ENCODE assay signal across 19 cellular contexts in genomic region chr19:40216777-40217026, GRCh38. TPM values are rescaled to one million over a fixed set of nuclear protein-coding genes. Genes with fewer than 3 reads are reported as not detected.
DNase-seq lines count a peak whose midpoint lies in the region; ATAC-seq and TF ChIP-seq lines count a peak whose summit lies in the region.
"Had no signal": no experiment of that assay in that cellular context is flagged by ENCODE, and none has a peak within 500 bp of the region (broad histone marks: within the 10 kb centered on the region; RNA-seq: fewer than 3 reads in every experiment).

No MANE protein-coding gene starts in this region.

- H3K36me3 ChIP-seq in osteoblast (ENCODE audit: insufficient read depth, low read length) (no peaks in the 10 kb centered on the region), BE2C (no peaks in the 10 kb centered on the region), GM23248 (ENCODE audit: low read depth) (no peaks in the 10 kb centered on the region)

- intact Hi-C loops in activated CD4-positive, alpha-beta memory T cell treated with anti-CD3 and anti-CD28 coated beads for 36 hours (cut with micrococcal nuclease), result no loop called here

- H3K4me1 ChIP-seq in osteoblast (ENCODE audit: insufficient read depth, low read length) (peaks cover 6% of the 10 kb centered on the region), BE2C (peaks cover 2% of the 10 kb centered on the region; the same call in 1 of the 2 replicates), GM23248 (ENCODE audit: insufficient read depth) (0 out of 2 replicates have a peak, but pooled peaks cover 8% of the 10 kb centered on the region)

- in situ Hi-C loops in GM23248 (cut with MboI), result no loop called here

- H4K20me1 ChIP-seq in osteoblast (ENCODE audit: insufficient read depth, low read length) (peaks cover 4% of the 10 kb centered on the region), GM23248 (ENCODE audit: insufficient read depth) (no peaks in the 10 kb centered on the region)

- no peaks in the 10 kb centered on the region for H3K36me3 Mint-ChIP-seq in activated CD4-positive, alpha-beta memory T cell treated with anti-CD3 and anti-CD28 coated beads for 36 hours
- no peaks in the 10 kb centered on the region for H3K36me3 Mint-ChIP-seq in activated CD4-positive, alpha-beta memory T cell treated with anti-CD3 and anti-CD28 coated beads, Interleukin-2, amount 10 ng/mL, durations not matched to agents 7 days and 5 days (ENCODE audit: low read depth)

- CTCF ChIA-PET in activated CD4-positive, alpha-beta memory T cell treated with anti-CD3 and anti-CD28 coated beads for 36 hours (lab: Charles Lee), result interaction anchor here (0.5 to 1.1 kb wide), 2 partner anchors 10 to 77 kb away, joined by 3 read pairs; no protein-coding TSS in a partner anchor
- CTCF ChIA-PET in activated CD4-positive, alpha-beta memory T cell treated with anti-CD3 and anti-CD28 coated beads, Interleukin-2, amount 10 ng/mL, durations not matched to agents 7 days and 5 days (lab: Charles Lee), result interaction anchor here (1.0 kb wide), 1 partner anchor 13 kb away, joined by 4 read pairs; no protein-coding TSS in a partner anchor

- no peaks in the 10 kb centered on the region for H3K9me3 Mint-ChIP-seq in activated CD4-positive, alpha-beta memory T cell treated with anti-CD3 and anti-CD28 coated beads for 36 hours
- no peaks in the 10 kb centered on the region for H3K9me3 Mint-ChIP-seq in activated CD4-positive, alpha-beta memory T cell treated with anti-CD3 and anti-CD28 coated beads, Interleukin-2, amount 10 ng/mL, durations not matched to agents 7 days and 5 days
- H3K9me3 Mint-ChIP-seq: activated B cell treated with CpG ODN at 0.5 μM for 24 hours had no signal

- no peaks in the 10 kb centered on the region for H3K9me2 ChIP-seq in GM23248 (ENCODE audit: insufficient read depth)

- H3K27me3 ChIP-seq in osteoblast (ENCODE audit: insufficient read depth, low read length) (peaks cover 23% of the 10 kb centered on the region), BE2C (peaks cover 28% of the 10 kb centered on the region), GM23248 (replicated peaks; ENCODE audit: insufficient read depth) (peaks cover 20% of the 10 kb centered on the region)

- H3K4me1 Mint-ChIP-seq in activated CD4-positive, alpha-beta memory T cell treated with anti-CD3 and anti-CD28 coated beads for 36 hours (ENCODE audit: low read depth), result peaks cover 5% of the 10 kb centered on the region
- H3K4me1 Mint-ChIP-seq in activated CD4-positive, alpha-beta memory T cell treated with anti-CD3 and anti-CD28 coated beads, Interleukin-2, amount 10 ng/mL, durations not matched to agents 7 days and 5 days, result peaks cover 10% of the 10 kb centered on the region

- no peaks in the 10 kb centered on the region for H3K9me3 ChIP-seq in osteoblast (ENCODE audit: low read depth, low read length)
- no peaks in the 10 kb centered on the region for H3K9me3 ChIP-seq in BE2C
- H3K9me3 ChIP-seq in GM23248 (ENCODE audit: low read depth), result no peaks in the 10 kb centered on the region
- H3K9me3 ChIP-seq: mucosa of descending colon, spleen had no signal

- ATAC-seq in HG03108 (IDR thresholded peaks at IDR 0.05; ENCODE audit: unreplicated experiment), result no peak
- ATAC-seq: GM12878; stimulated activated naive CD8-positive, alpha-beta T cell treated with anti-CD3 and anti-CD28 coated beads, Interleukin-15, Interleukin-2, amounts not matched to agents 100 U/mL and 50 U/mL, for 24 hours had no signal

- no peak overlapping the region for H3K4me2 ChIP-seq in osteoblast (ENCODE audit: insufficient read depth, low read length)
- H3K4me2 ChIP-seq in GM23248 (ENCODE audit: unreplicated experiment), result no peak overlapping the region

- no peak overlapping the region for H3K27ac ChIP-seq in osteoblast (ENCODE audit: low read depth, low read length)
- no peak overlapping the region for H3K27ac ChIP-seq in GM23248
- H3K27ac ChIP-seq: spleen had no signal

- TF ChIP-seq CTCF in LNCaP clone FGC (IDR thresholded peaks at IDR 0.05; ENCODE audit: control insufficient read depth, extremely low read depth, insufficient read depth), result no peak
- TF ChIP-seq CTCF in epithelial cell of esophagus (IDR thresholded peaks at IDR 0.05; ENCODE audit: insufficient read depth, low read depth, low read length, missing control alignments), result no peak
- no peak for TF ChIP-seq CTCF in osteoblast (IDR thresholded peaks at IDR 0.05; ENCODE audit: extremely low read depth, low read depth, low read length)
- no peak for TF ChIP-seq CTCF in BE2C (IDR thresholded peaks at IDR 0.05; ENCODE audit: low read depth, low read length)

- DNase-seq in activated CD4-positive, alpha-beta memory T cell treated with anti-CD3 and anti-CD28 coated beads for 36 hours, result peak; percentile 35
- no peak for DNase-seq in activated CD4-positive, alpha-beta memory T cell treated with anti-CD3 and anti-CD28 coated beads, Interleukin-2, amount 10 ng/mL, durations not matched to agents 7 days and 5 days
- DNase-seq in LNCaP clone FGC (ENCODE audit: low read depth), result no peak
- DNase-seq in epithelial cell of esophagus (ENCODE audit: low read depth), result peak; percentile 19
- DNase-seq in osteoblast (ENCODE audit: insufficient read length, low spot score, missing footprints), result peak; percentile 77
- DNase-seq in BE2C, result no peak
- DNase-seq in GM23248, result no peak
- DNase-seq: activated B cell treated with CpG ODN at 0.5 μM for 24 hours; activated T-cell treated with anti-CD3 and anti-CD28 coated beads, Interleukin-2, amount 50 U/mL, for 1 hour; HCEC 1CT; KG1; NK-92 treated with Interleukin-12 subunit alpha and Interleukin-12 subunit beta, amount 100 ng/mL, for 24 hours; spleen had no signal

- no peak overlapping the region for H2AFZ ChIP-seq in osteoblast (ENCODE audit: low read length)
- H2AFZ ChIP-seq in GM23248, result no peak overlapping the region

- peak overlapping the region; percentile 42 for H3K4me3 ChIP-seq in LNCaP clone FGC (ENCODE audit: low read depth, low read length)
- H3K4me3 ChIP-seq in epithelial cell of esophagus (ENCODE audit: low read length), result no peak overlapping the region
- no peak overlapping the region for H3K4me3 ChIP-seq in osteoblast (ENCODE audit: insufficient read depth, low read length)
- no peak overlapping the region for H3K4me3 ChIP-seq in BE2C (ENCODE audit: low read depth, low read length)
- no peak overlapping the region for H3K4me3 ChIP-seq in GM23248
- H3K4me3 ChIP-seq: GM12878, mucosa of descending colon had no signal

- WGBS in GM23248 (ENCODE audit: low coverage in 1 of 2, low lambda C conversion rate in 2 of 2, missing lambda C conversion rate in 2 of 2), 2 experiments, result 26% methylated on average over 9 of the region's 9 CpGs

- no peak overlapping the region for H3K9ac ChIP-seq in GM23248

- H3F3A ChIP-seq in GM23248 (ENCODE audit: insufficient read depth), result peaks cover 11% of the 10 kb centered on the region; the same call in 1 of the 2 replicates

- POLR2A ChIA-PET in activated CD4-positive, alpha-beta memory T cell treated with anti-CD3 and anti-CD28 coated beads for 36 hours (lab: Charles Lee), result interaction anchor here (0.6 kb wide), 1 partner anchor 27 kb away, joined by 3 read pairs; no protein-coding TSS in a partner anchor
- POLR2A ChIA-PET in activated CD4-positive, alpha-beta memory T cell treated with anti-CD3 and anti-CD28 coated beads, Interleukin-2, amount 10 ng/mL, durations not matched to agents 7 days and 5 days (lab: Charles Lee), result no interaction called here

- H3K27me3 Mint-ChIP-seq in activated CD4-positive, alpha-beta memory T cell treated with anti-CD3 and anti-CD28 coated beads for 36 hours, result peaks cover 27% of the 10 kb centered on the region
- H3K27me3 Mint-ChIP-seq in activated CD4-positive, alpha-beta memory T cell treated with anti-CD3 and anti-CD28 coated beads, Interleukin-2, amount 10 ng/mL, durations not matched to agents 7 days and 5 days, result peaks cover 38% of the 10 kb centered on the region

- no peak overlapping the region for H3K4me3 Mint-ChIP-seq in activated CD4-positive, alpha-beta memory T cell treated with anti-CD3 and anti-CD28 coated beads for 36 hours
- H3K4me3 Mint-ChIP-seq in activated CD4-positive, alpha-beta memory T cell treated with anti-CD3 and anti-CD28 coated beads, Interleukin-2, amount 10 ng/mL, durations not matched to agents 7 days and 5 days, result no peak overlapping the region
- H3K4me3 Mint-ChIP-seq: activated B cell treated with CpG ODN at 0.5 μM for 24 hours had no signal

- H3K79me2 ChIP-seq in osteoblast (ENCODE audit: insufficient read depth, low read length), result no peaks in the 10 kb centered on the region
- H3K79me2 ChIP-seq in GM23248 (ENCODE audit: insufficient read depth), result no peaks in the 10 kb centered on the region

- H3K27ac Mint-ChIP-seq in activated CD4-positive, alpha-beta memory T cell treated with anti-CD3 and anti-CD28 coated beads for 36 hours, result no peak overlapping the region
- H3K27ac Mint-ChIP-seq in activated CD4-positive, alpha-beta memory T cell treated with anti-CD3 and anti-CD28 coated beads, Interleukin-2, amount 10 ng/mL, durations not matched to agents 7 days and 5 days, result no peak overlapping the region
- H3K27ac Mint-ChIP-seq: activated B cell treated with CpG ODN at 0.5 μM for 24 hours had no signal

RNA-seq across cellular contexts. Expression of gene TTC9B, which starts 1.5 kb away (rescaled TPM):
- not detected for total RNA-seq in activated CD4-positive, alpha-beta memory T cell treated with anti-CD3 and anti-CD28 coated beads for 36 hours
- not detected for total RNA-seq in activated CD4-positive, alpha-beta memory T cell treated with anti-CD3 and anti-CD28 coated beads, Interleukin-2, amount 10 ng/mL, durations not matched to agents 7 days and 5 days
- total RNA-seq in osteoblast, result not detected in 2 replicates
- 20.5 TPM for polyA plus RNA-seq in BE2C (2012; ENCODE audit: insufficient read depth, insufficient read length, low read depth)
- not detected in 2 replicates for total RNA-seq in GM23248 (2014; rRNA removed; shearing (Covaris generic))
- 0.15 TPM in 1 of 2 replicates, not detected in the other for polyA plus RNA-seq in GM23248 (2016; fragmentation: Nextera tagmentation; extraction: Ambion mirVana)
- total RNA-seq: activated B cell treated with CpG ODN at 0.5 μM for 24 hours; chondrocyte; GM12878; spleen; T-helper 1 cell treated with Interleukin-12 subunit alpha and Interleukin-12 subunit beta and Interleukin-4 antibody, amounts not matched to agents 30 ng/mL and 1 ng/mL, for 36 hours had no signal
- polyA plus RNA-seq: spleen had no signal

RNA-seq across cellular contexts. Expression of gene CCNP, which starts 9.8 kb away (rescaled TPM):
- not detected for total RNA-seq in activated CD4-positive, alpha-beta memory T cell treated with anti-CD3 and anti-CD28 coated beads for 36 hours
- not detected for total RNA-seq in activated CD4-positive, alpha-beta memory T cell treated with anti-CD3 and anti-CD28 coated beads, Interleukin-2, amount 10 ng/mL, durations not matched to agents 7 days and 5 days
- total RNA-seq in osteoblast, result 0.29 TPM in 1 of 2 replicates, not detected in the other
- 1.4 TPM for polyA plus RNA-seq in BE2C (2012; ENCODE audit: insufficient read depth, insufficient read length, low read depth)
- total RNA-seq in GM23248 (2014; rRNA removed; shearing (Covaris generic)), result not detected in 2 replicates
- polyA plus RNA-seq in GM23248 (2016; fragmentation: Nextera tagmentation; extraction: Ambion mirVana), result 0.19 and 0.23 TPM in 2 replicates

RNA-seq across cellular contexts. Expression of gene MAP3K10, which starts 25.5 kb away (rescaled TPM):
- total RNA-seq in activated CD4-positive, alpha-beta memory T cell treated with anti-CD3 and anti-CD28 coated beads for 36 hours, result 10 to 100 TPM; 10.9 to 11.0 TPM
- 10 to 100 TPM; 17.3 to 18.0 TPM for total RNA-seq in activated CD4-positive, alpha-beta memory T cell treated with anti-CD3 and anti-CD28 coated beads, Interleukin-2, amount 10 ng/mL, durations not matched to agents 7 days and 5 days
- 8.3 and 9.8 TPM in 2 replicates for total RNA-seq in osteoblast
- 24.1 TPM for polyA plus RNA-seq in BE2C (2012; ENCODE audit: insufficient read depth, insufficient read length, low read depth)
- total RNA-seq in GM23248 (2014; rRNA removed; shearing (Covaris generic)), result 8.6 and 13.1 TPM in 2 replicates
- 1.4 and 1.8 TPM in 2 replicates for polyA plus RNA-seq in GM23248 (2016; fragmentation: Nextera tagmentation; extraction: Ambion mirVana)

Comparison
In these comparisons a context has a peak if more than half of its experiments do, and no peak if none do; other contexts are left out.
1. DNase-seq: peak in activated CD4-positive, alpha-beta memory T cell treated with anti-CD3 and anti-CD28 coated beads for 36 hours (single experiment), epithelial cell of esophagus (single experiment) and osteoblast (single experiment); none in activated CD4-positive, alpha-beta memory T cell treated with anti-CD3 and anti-CD28 coated beads, Interleukin-2, amount 10 ng/mL, durations not matched to agents 7 days and 5 days (single experiment), LNCaP clone FGC (single experiment), BE2C (single experiment) and GM23248 (single experiment).